In genomic region chr12:58918475-58918874, GRCh38 we compare ENCODE assay signal across 9 cellular contexts. TPM values are rescaled to one million over a fixed set of nuclear protein-coding genes. Genes with fewer than 3 reads are reported as not detected.
DNase-seq lines count a peak whose midpoint lies in the region; TF ChIP-seq lines count a peak whose summit lies in the region.
"Had no signal": no experiment of that assay in that cellular context is flagged by ENCODE, and none has a peak within 500 bp of the region (broad histone marks: within the 10 kb centered on the region; RNA-seq: fewer than 3 reads in every experiment).

No MANE protein-coding gene starts in this region.

- CTCF ChIA-PET in activated naive CD4-positive, alpha-beta T cell treated with anti-CD3 and anti-CD28 coated beads, Interleukin-2, amount 10 ng/mL, durations not matched to agents 7 days and 5 days (lab: Charles Lee) = no interaction called here
- CTCF ChIA-PET in mammary epithelial cell (lab: Charles Lee; ENCODE audit: low non-redundant PET) = interaction anchor here (0.6 kb wide), 1 partner anchor 120 kb away, joined by 3 read pairs; no protein-coding TSS in a partner anchor
- CTCF ChIA-PET in CD4-positive, alpha-beta memory T cell (lab: Charles Lee; ENCODE audit: partially characterized antibody) = no interaction called here

- intact Hi-C loops in mammary epithelial cell (cut with micrococcal nuclease) = loop anchor here (1.0 to 5.0 kb wide), 4 partner anchors 122 to 571 kb away; no protein-coding TSS in a partner anchor
- intact Hi-C loops in CD4-positive, alpha-beta memory T cell (cut with micrococcal nuclease) = no loop called here
- intact Hi-C loops in activated T-helper 1 cell treated with anti-CD3 and anti-CD28 coated beads, Interleukin-12 subunit alpha, Interleukin-12 subunit beta, Interleukin-2, Interleukin-4 antibody, amounts not matched to agents 30 ng/mL and 10 ng/mL and 1 ng/mL, durations not matched to agents 14 hours and 24 hours and 36 hours (cut with micrococcal nuclease) = no loop called here

- peak overlapping the region; percentile 90 for H3K9ac ChIP-seq in mammary epithelial cell (ENCODE audit: insufficient read depth, low read length)
- H3K9ac ChIP-seq: BLaER1 had no signal

- peak overlapping the region; percentile 91 for H3K4me2 ChIP-seq in mammary epithelial cell (ENCODE audit: insufficient read depth, low read depth, low read length)
- H3K4me2 ChIP-seq: BLaER1 had no signal

- H2AFZ ChIP-seq in mammary epithelial cell (ENCODE audit: low read depth, low read length) = no peak overlapping the region

- H3K9me3 Mint-ChIP-seq in activated naive CD4-positive, alpha-beta T cell treated with anti-CD3 and anti-CD28 coated beads, Interleukin-2, amount 10 ng/mL, durations not matched to agents 7 days and 5 days = no peaks in the 10 kb centered on the region
- peaks cover 0 to 6% (median 0%) of the 10 kb centered on the region in 8 donors for H3K9me3 Mint-ChIP-seq in CD4-positive, alpha-beta memory T cell
- H3K9me3 Mint-ChIP-seq in activated T-helper 1 cell treated with anti-CD3 and anti-CD28 coated beads, Interleukin-12 subunit alpha, Interleukin-12 subunit beta, Interleukin-2, Interleukin-4 antibody, amounts not matched to agents 30 ng/mL and 10 ng/mL and 1 ng/mL, durations not matched to agents 14 hours and 24 hours and 36 hours = peaks cover 4% of the 10 kb centered on the region

- H3K79me2 ChIP-seq in mammary epithelial cell (ENCODE audit: insufficient read depth, low read length) = peaks cover 71% of the 10 kb centered on the region

- in situ Hi-C loops in mammary epithelial cell (cut with MboI; ENCODE audit: low sequenced_read_pairs in 2 of 2) = loop anchor here (10.0 kb wide), 2 partner anchors 146 to 166 kb away; no protein-coding TSS in a partner anchor

- H3K36me3 Mint-ChIP-seq in activated naive CD4-positive, alpha-beta T cell treated with anti-CD3 and anti-CD28 coated beads, Interleukin-2, amount 10 ng/mL, durations not matched to agents 7 days and 5 days = no peaks in the 10 kb centered on the region
- H3K36me3 Mint-ChIP-seq in CD4-positive, alpha-beta memory T cell = no peaks in the 10 kb centered on the region
- no peaks in the 10 kb centered on the region for H3K36me3 Mint-ChIP-seq in activated T-helper 1 cell treated with anti-CD3 and anti-CD28 coated beads, Interleukin-12 subunit alpha, Interleukin-12 subunit beta, Interleukin-2, Interleukin-4 antibody, amounts not matched to agents 30 ng/mL and 10 ng/mL and 1 ng/mL, durations not matched to agents 14 hours and 24 hours and 36 hours (ENCODE audit: low read depth)

- peaks cover 3% of the 10 kb centered on the region for H3K36me3 ChIP-seq in mammary epithelial cell (ENCODE audit: insufficient read depth, low read length)
- H3K36me3 ChIP-seq in urinary bladder (ENCODE audit: insufficient read depth) = no peaks in the 10 kb centered on the region
- H3K36me3 ChIP-seq in CD4-positive, alpha-beta memory T cell (ENCODE audit: insufficient read depth, low read length) = no peaks in the 10 kb centered on the region
- H3K36me3 ChIP-seq: BLaER1 had no signal

- no TSS peak for BruUV-seq in mammary epithelial cell (replicated peaks; lab: Mats Ljungman, UMichigan)

- H3K4me1 Mint-ChIP-seq in activated naive CD4-positive, alpha-beta T cell treated with anti-CD3 and anti-CD28 coated beads, Interleukin-2, amount 10 ng/mL, durations not matched to agents 7 days and 5 days = peaks cover 3% of the 10 kb centered on the region
- peaks cover 0 to 6% (median under 1%) of the 10 kb centered on the region in 4 donors for H3K4me1 Mint-ChIP-seq in CD4-positive, alpha-beta memory T cell
- H3K4me1 Mint-ChIP-seq in activated T-helper 1 cell treated with anti-CD3 and anti-CD28 coated beads, Interleukin-12 subunit alpha, Interleukin-12 subunit beta, Interleukin-2, Interleukin-4 antibody, amounts not matched to agents 30 ng/mL and 10 ng/mL and 1 ng/mL, durations not matched to agents 14 hours and 24 hours and 36 hours (ENCODE audit: low read depth) = peaks cover 5% of the 10 kb centered on the region

- H3K4me3 Mint-ChIP-seq in activated naive CD4-positive, alpha-beta T cell treated with anti-CD3 and anti-CD28 coated beads, Interleukin-2, amount 10 ng/mL, durations not matched to agents 7 days and 5 days = no peak overlapping the region
- H3K4me3 Mint-ChIP-seq in CD4-positive, alpha-beta memory T cell = no peak overlapping the region
- no peak overlapping the region for H3K4me3 Mint-ChIP-seq in activated T-helper 1 cell treated with anti-CD3 and anti-CD28 coated beads, Interleukin-12 subunit alpha, Interleukin-12 subunit beta, Interleukin-2, Interleukin-4 antibody, amounts not matched to agents 30 ng/mL and 10 ng/mL and 1 ng/mL, durations not matched to agents 14 hours and 24 hours and 36 hours

- no peaks in the 10 kb centered on the region for H3K27me3 ChIP-seq in mammary epithelial cell (ENCODE audit: insufficient read depth, low read length)
- peaks cover 3% of the 10 kb centered on the region for H3K27me3 ChIP-seq in CD4-positive, alpha-beta memory T cell (ENCODE audit: insufficient read depth, low read length)
- H3K27me3 ChIP-seq: BLaER1 had no signal

- peak overlapping the region; percentile 92 for H3K27ac ChIP-seq in mammary epithelial cell (ENCODE audit: insufficient read depth, low read depth, low read length)
- no peak overlapping the region for H3K27ac ChIP-seq in urinary bladder (ENCODE audit: low read depth)
- no peak overlapping the region for H3K27ac ChIP-seq in CD4-positive, alpha-beta memory T cell (ENCODE audit: low read depth, low read length)
- H3K27ac ChIP-seq: BLaER1 had no signal

- TF ChIP-seq CTCF in mammary epithelial cell (conservative IDR thresholded peaks at IDR 0.05 in 1 of 2, IDR thresholded peaks at IDR 0.05 in 1 of 2; ENCODE audit: extremely low read depth in 1 of 2, insufficient read depth in 1 of 2, low read depth in 1 of 2, low read length in 2 of 2) = no peak

- dilution Hi-C loops in mammary epithelial cell (cut with HindIII; ENCODE audit: low sequenced_read_pairs) = loop anchor here (5.0 kb wide), 1 partner anchor 36 kb away; no protein-coding TSS in a partner anchor

- H3K9me3 ChIP-seq in mammary epithelial cell (replicated peaks; ENCODE audit: insufficient read depth, low read length) = no peaks in the 10 kb centered on the region
- no peaks in the 10 kb centered on the region for H3K9me3 ChIP-seq in CD4-positive, alpha-beta memory T cell (ENCODE audit: control insufficient read depth in 1 of 2, low read length in 2 of 2)

- POLR2A ChIA-PET in CD4-positive, alpha-beta memory T cell (lab: Charles Lee; ENCODE audit: partially characterized antibody) = no interaction called here

- H4K20me1 ChIP-seq in mammary epithelial cell (ENCODE audit: insufficient read depth, low read length) = no peaks in the 10 kb centered on the region
- H4K20me1 ChIP-seq: BLaER1 had no signal

- DNase-seq in activated naive CD4-positive, alpha-beta T cell treated with anti-CD3 and anti-CD28 coated beads, Interleukin-2, amount 10 ng/mL, durations not matched to agents 7 days and 5 days = no peak
- no peak for DNase-seq in activated naive CD4-positive, alpha-beta T cell treated with Interleukin-2 at 50 U/mL for 16 hours
- DNase-seq in mammary epithelial cell (no peak), lung microvascular endothelial cell (ENCODE audit: low read depth in 2 of 2) (peak; percentile 10 to 50), GF-D8 (lab: John Stamatoyannopoulos, UW) (no peak)
- no peak for DNase-seq in CD4-positive, alpha-beta memory T cell
- DNase-seq in activated T-helper 1 cell treated with anti-CD3 and anti-CD28 coated beads, Interleukin-12 subunit alpha, Interleukin-12 subunit beta, Interleukin-2, Interleukin-4 antibody, amounts not matched to agents 30 ng/mL and 10 ng/mL and 1 ng/mL, durations not matched to agents 14 hours and 24 hours and 36 hours (ENCODE audit: low spot score) = no peak

- H3K27me3 Mint-ChIP-seq in activated naive CD4-positive, alpha-beta T cell treated with anti-CD3 and anti-CD28 coated beads, Interleukin-2, amount 10 ng/mL, durations not matched to agents 7 days and 5 days = peaks cover 26% of the 10 kb centered on the region
- peaks cover 13 to 23% of the 10 kb centered on the region in 2 donors for H3K27me3 Mint-ChIP-seq in CD4-positive, alpha-beta memory T cell
- peaks cover 32% of the 10 kb centered on the region for H3K27me3 Mint-ChIP-seq in activated T-helper 1 cell treated with anti-CD3 and anti-CD28 coated beads, Interleukin-12 subunit alpha, Interleukin-12 subunit beta, Interleukin-2, Interleukin-4 antibody, amounts not matched to agents 30 ng/mL and 10 ng/mL and 1 ng/mL, durations not matched to agents 14 hours and 24 hours and 36 hours (ENCODE audit: insufficient read depth)

- peak overlapping the region; percentile 1 for H3K27ac Mint-ChIP-seq in activated naive CD4-positive, alpha-beta T cell treated with anti-CD3 and anti-CD28 coated beads, Interleukin-2, amount 10 ng/mL, durations not matched to agents 7 days and 5 days
- no peak overlapping the region for H3K27ac Mint-ChIP-seq in CD4-positive, alpha-beta memory T cell
- H3K27ac Mint-ChIP-seq in activated T-helper 1 cell treated with anti-CD3 and anti-CD28 coated beads, Interleukin-12 subunit alpha, Interleukin-12 subunit beta, Interleukin-2, Interleukin-4 antibody, amounts not matched to agents 30 ng/mL and 10 ng/mL and 1 ng/mL, durations not matched to agents 14 hours and 24 hours and 36 hours = no peak overlapping the region

- 0% methylated on average over 4 of the region's 4 CpGs for WGBS in mammary epithelial cell (ENCODE audit: low coverage, missing lambda C conversion rate)
- 17% methylated on average over 4 of the region's 4 CpGs for WGBS in urinary bladder

- peaks cover 16% of the 10 kb centered on the region for H3K4me1 ChIP-seq in mammary epithelial cell (ENCODE audit: insufficient read depth, low read length)
- H3K4me1 ChIP-seq in urinary bladder (ENCODE audit: insufficient read depth) = no peaks in the 10 kb centered on the region
- no peaks in the 10 kb centered on the region for H3K4me1 ChIP-seq in CD4-positive, alpha-beta memory T cell (ENCODE audit: insufficient read depth, low read length)
- H3K4me1 ChIP-seq: BLaER1 had no signal

- H3K4me3 ChIP-seq in mammary epithelial cell (replicated peaks in 1 of 3; ENCODE audit: insufficient read depth in 1 of 3, low read depth in 2 of 3, low read length in 3 of 3) = peak overlapping the region; percentile 69 to 88 (median 78)
- peak overlapping the region; percentile 57 for H3K4me3 ChIP-seq in urinary bladder (ENCODE audit: low read depth, low read length)
- no peak overlapping the region for H3K4me3 ChIP-seq in CD4-positive, alpha-beta memory T cell (ENCODE audit: low read length in 2 of 2)
- H3K4me3 ChIP-seq: BLaER1 had no signal

RNA-seq across cellular contexts. Expression of gene LRIG3, which starts 1.8 kb away (rescaled TPM):
- total RNA-seq in mammary epithelial cell (100 to 1,000 TPM in 1 of 2 donors, 10 to 100 TPM in 1; 45.5 to 115 TPM), lung microvascular endothelial cell (20.5 and 36.9 TPM in 2 replicates), urinary bladder (139 TPM)
- polyA plus RNA-seq in mammary epithelial cell (28.7 TPM), urinary bladder (27.8 TPM)
- polyA minus RNA-seq in mammary epithelial cell = 35.3 TPM
- total RNA-seq in CD4-positive, alpha-beta memory T cell = not detected
- polyA plus RNA-seq in CD4-positive, alpha-beta memory T cell = not detected
- total RNA-seq in activated T-helper 1 cell treated with anti-CD3 and anti-CD28 coated beads, Interleukin-12 subunit alpha, Interleukin-12 subunit beta, Interleukin-2, Interleukin-4 antibody, amounts not matched to agents 30 ng/mL and 10 ng/mL and 1 ng/mL, durations not matched to agents 14 hours and 24 hours and 36 hours = not detected in 2 replicates

Comparison
In these comparisons a context has a peak if more than half of its experiments do, and no peak if none do; other contexts are left out.
1. DNase-seq: peak in lung microvascular endothelial cell (2 of 2); none in activated naive CD4-positive, alpha-beta T cell treated with anti-CD3 and anti-CD28 coated beads, Interleukin-2, amount 10 ng/mL, durations not matched to agents 7 days and 5 days (single experiment), activated naive CD4-positive, alpha-beta T cell treated with Interleukin-2 at 50 U/mL for 16 hours (single experiment), mammary epithelial cell (single experiment), CD4-positive, alpha-beta memory T cell (0 of 5), GF-D8 (single experiment) and activated T-helper 1 cell treated with anti-CD3 and anti-CD28 coated beads, Interleukin-12 subunit alpha, Interleukin-12 subunit beta, Interleukin-2, Interleukin-4 antibody, amounts not matched to agents 30 ng/mL and 10 ng/mL and 1 ng/mL, durations not matched to agents 14 hours and 24 hours and 36 hours (single experiment).
2. H3K4me3 ChIP-seq: peak in mammary epithelial cell (3 of 3) and urinary bladder (single experiment); none in CD4-positive, alpha-beta memory T cell (0 of 2).
3. RNA of gene LRIG3, which starts 1.8 kb away (total RNA-seq): 139 TPM in urinary bladder (single experiment), 45.5 to 115 TPM in mammary epithelial cell and 20.5 to 36.9 TPM in lung microvascular endothelial cell; not detected in activated T-helper 1 cell treated with anti-CD3 and anti-CD28 coated beads, Interleukin-12 subunit alpha, Interleukin-12 subunit beta, Interleukin-2, Interleukin-4 antibody, amounts not matched to agents 30 ng/mL and 10 ng/mL and 1 ng/mL, durations not matched to agents 14 hours and 24 hours and 36 hours and not detected in CD4-positive, alpha-beta memory T cell; every median in the first group is over 10 times any median in the second.